Comparison of ENCODE assay signal across 18 cellular contexts in the genomic region with DNA sequence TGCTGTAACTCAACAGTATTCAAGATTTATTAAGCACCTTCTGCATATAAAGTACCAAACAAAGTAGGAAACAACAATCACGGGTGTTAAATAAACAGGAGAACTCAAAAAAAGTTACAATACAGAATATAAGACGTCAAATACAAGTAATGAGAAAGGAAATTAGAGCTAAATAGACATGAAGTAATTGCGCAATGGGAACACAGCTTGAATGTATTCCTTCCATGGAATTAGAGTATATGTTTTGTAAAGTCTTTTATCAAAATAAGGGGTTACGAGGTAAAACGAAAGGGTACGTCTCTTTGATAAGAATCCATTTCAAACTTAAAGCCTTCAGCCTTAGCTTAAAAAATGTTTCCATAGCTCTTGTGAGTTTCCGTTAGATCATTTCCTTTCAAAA.
DNase-seq lines count a peak whose midpoint lies in the region; ATAC-seq and TF ChIP-seq lines count a peak whose summit lies in the region.
"Had no signal": no experiment of that assay in that cellular context is flagged by ENCODE, and none has a peak within 500 bp of the region (broad histone marks: within the 10 kb centered on the region; RNA-seq: fewer than 3 reads in every experiment).

No MANE protein-coding gene starts in this region.

- H3K9me3 ChIP-seq in GM23248 (ENCODE audit: low read depth) = no peaks in the 10 kb centered on the region
- H3K9me3 ChIP-seq in IMR-90 (ENCODE audit: control insufficient read depth, insufficient read depth, low read length) = no peaks in the 10 kb centered on the region
- H3K9me3 ChIP-seq in adipocyte (ENCODE audit: control insufficient read depth, low read length) = no peaks in the 10 kb centered on the region
- H3K9me3 ChIP-seq in ascending aorta = no peaks in the 10 kb centered on the region
- no peaks in the 10 kb centered on the region for H3K9me3 ChIP-seq in hepatocyte (ENCODE audit: low read depth)
- H3K9me3 ChIP-seq: BLaER1, Caco-2 had no signal

- H3K27ac ChIP-seq in GM23248 = no peak overlapping the region
- no peak overlapping the region for H3K27ac ChIP-seq in IMR-90 (ENCODE audit: insufficient read depth, low read length)
- H3K27ac ChIP-seq in ascending aorta = no peak overlapping the region
- no peak overlapping the region for H3K27ac ChIP-seq in hepatocyte
- H3K27ac ChIP-seq: BLaER1, C4-2B had no signal

- WGBS in GM23248 (ENCODE audit: low coverage in 1 of 2, low lambda C conversion rate in 2 of 2, missing lambda C conversion rate in 2 of 2), 2 experiments = 90 to 92% methylated on average over 7 of the region's 7 CpGs
- WGBS in IMR-90 (ENCODE audit: extremely low coverage in 2 of 2, insufficient read length in 1 of 2), 2 experiments = no CpG with 5 or more reads among the region's 7 CpGs
- 88% methylated on average over 7 of the region's 7 CpGs for WGBS in hepatocyte (ENCODE audit: low lambda C conversion rate, missing lambda C conversion rate)

- intact Hi-C loops in IMR-90 (cut with micrococcal nuclease) (no loop called here), ascending aorta (cut with DNase I) (no loop called here)

- CTCF ChIA-PET in IMR-90 (lab: Yijun Ruan, JAX) = interaction anchor here (1.1 kb wide), 1 partner anchor 24 kb away, joined by 3 read pairs; no protein-coding TSS in a partner anchor

- H2BK120ac ChIP-seq in IMR-90 (ENCODE audit: low read depth, low read length) = no peak overlapping the region

- no peak overlapping the region for H2AK9ac ChIP-seq in IMR-90 (replicated peaks; ENCODE audit: low read depth, low read length, poor library complexity)

- H3K4me1 ChIP-seq in GM23248 (ENCODE audit: insufficient read depth) (no peaks in the 10 kb centered on the region), IMR-90 (ENCODE audit: control insufficient read depth, insufficient read depth, low read length) (no peaks in the 10 kb centered on the region), adipocyte (ENCODE audit: control insufficient read depth, insufficient read depth, low read length) (no peaks in the 10 kb centered on the region), ascending aorta (no peaks in the 10 kb centered on the region), hepatocyte (ENCODE audit: insufficient read depth) (no peaks in the 10 kb centered on the region)
- H3K4me1 ChIP-seq: BLaER1, Caco-2 had no signal

- H4K91ac ChIP-seq in IMR-90 (ENCODE audit: insufficient read depth, low read depth, low read length) = no peak overlapping the region

- no peak overlapping the region for H3K4ac ChIP-seq in IMR-90 (ENCODE audit: low read depth, low read length)

- H3K79me1 ChIP-seq in IMR-90 (ENCODE audit: low read depth in 1 of 2, low read length in 2 of 2) = no peaks in the 10 kb centered on the region

- H2AK5ac ChIP-seq in IMR-90 (ENCODE audit: low read depth, low read length) = no peak overlapping the region

- H3K56ac ChIP-seq in IMR-90 (ENCODE audit: extremely low read depth, insufficient read depth, low read length) = no peak overlapping the region

- H4K20me1 ChIP-seq in GM23248 (ENCODE audit: insufficient read depth) = no peaks in the 10 kb centered on the region
- H4K20me1 ChIP-seq in IMR-90 (ENCODE audit: insufficient read depth, low read length) = no peaks in the 10 kb centered on the region
- H4K20me1 ChIP-seq in hepatocyte (ENCODE audit: insufficient read depth, poor library complexity, severe bottlenecking) = no peaks in the 10 kb centered on the region
- H4K20me1 ChIP-seq: BLaER1 had no signal

- no peaks in the 10 kb centered on the region for H3K9me2 ChIP-seq in GM23248 (ENCODE audit: insufficient read depth)
- no peaks in the 10 kb centered on the region for H3K9me2 ChIP-seq in hepatocyte (replicated peaks; ENCODE audit: insufficient read depth)

- no peak overlapping the region for H4K8ac ChIP-seq in IMR-90 (ENCODE audit: low read depth in 2 of 2, low read length in 2 of 2)

- no peak for TF ChIP-seq POLR2A in IMR-90 (IDR thresholded peaks at IDR 0.05; ENCODE audit: low read depth, low read length)

- no peak overlapping the region for H3K14ac ChIP-seq in IMR-90 (replicated peaks; ENCODE audit: low read depth, low read length)

- no peak overlapping the region for H3K4me3 ChIP-seq in GM23248
- no peak overlapping the region for H3K4me3 ChIP-seq in IMR-90 (ENCODE audit: insufficient read depth, low read depth, low read length)
- no peak overlapping the region for H3K4me3 ChIP-seq in adipocyte (ENCODE audit: low read length)
- H3K4me3 ChIP-seq in ascending aorta = no peak overlapping the region
- no peak overlapping the region for H3K4me3 ChIP-seq in hepatocyte
- H3K4me3 ChIP-seq: BLaER1, GM12878 had no signal

- no peaks in the 10 kb centered on the region for H3F3A ChIP-seq in GM23248 (ENCODE audit: insufficient read depth)

- POLR2A ChIA-PET in IMR-90 (lab: Charles Lee; ENCODE audit: unreplicated experiment) = no interaction called here

- H3K23ac ChIP-seq in IMR-90 (ENCODE audit: low read depth, low read length) = no peak overlapping the region

- no peak overlapping the region for H3K18ac ChIP-seq in IMR-90 (ENCODE audit: low read depth, low read length)

- H3K9ac ChIP-seq in GM23248 (no peak overlapping the region), IMR-90 (ENCODE audit: low read depth, low read length) (no peak overlapping the region), adipocyte (ENCODE audit: low read length) (no peak overlapping the region)
- H3K9ac ChIP-seq: BLaER1 had no signal

- H3K4me2 ChIP-seq in GM23248 (ENCODE audit: unreplicated experiment) (no peak overlapping the region), IMR-90 (ENCODE audit: low read depth, low read length) (no peak overlapping the region), hepatocyte (no peak overlapping the region)
- H3K4me2 ChIP-seq: BLaER1 had no signal

- H2BK15ac ChIP-seq in IMR-90 (ENCODE audit: low read depth, low read length) = no peak overlapping the region

- no peak overlapping the region for H2BK20ac ChIP-seq in IMR-90 (ENCODE audit: low read depth, low read length)

- H3K36me3 ChIP-seq in GM23248 (ENCODE audit: low read depth) = no peaks in the 10 kb centered on the region
- H3K36me3 ChIP-seq in IMR-90 (ENCODE audit: control insufficient read depth, insufficient read depth, low read length) = no peaks in the 10 kb centered on the region
- no peaks in the 10 kb centered on the region for H3K36me3 ChIP-seq in adipocyte (ENCODE audit: control insufficient read depth, insufficient read depth, low read length, severe bottlenecking)
- no peaks in the 10 kb centered on the region for H3K36me3 ChIP-seq in ascending aorta
- no peaks in the 10 kb centered on the region for H3K36me3 ChIP-seq in hepatocyte (replicated peaks; ENCODE audit: insufficient read depth, low read depth)
- H3K36me3 ChIP-seq: BLaER1 had no signal

- BruUV-seq in IMR-90 (replicated peaks; lab: Mats Ljungman, UMichigan) = no TSS peak

- H2AFZ ChIP-seq in GM23248 (no peak overlapping the region), IMR-90 (replicated peaks; ENCODE audit: low read length, poor library complexity) (no peak overlapping the region), hepatocyte (no peak overlapping the region)

- DNase-seq in GM23248 (peak; percentile 1), IMR-90 (no peak), adipocyte (ENCODE audit: low read depth) (peak; percentile 8), islet precursor cell (no peak), ascending aorta (ENCODE audit: low spot score in 2 of 2) (no peak), hepatocyte (ENCODE audit: low spot score) (no peak)
- DNase-seq: Caco-2; CD4-positive, CD25-positive, alpha-beta regulatory T cell; CD8-positive, alpha-beta T cell; DMS79; EL; GDM1; GOT3; H7; HCEC 1CT had no signal

- TF ChIP-seq CTCF in IMR-90 (conservative IDR thresholded peaks at IDR 0.05; ENCODE audit: low read depth, low read length) (no peak), ascending aorta (IDR thresholded peaks at IDR 0.05) (no peak), hepatocyte (IDR thresholded peaks at IDR 0.05; ENCODE audit: poor library complexity) (no peak)

- H3K9me1 ChIP-seq in IMR-90 (ENCODE audit: insufficient read depth, low read length) = no peaks in the 10 kb centered on the region

- H3K27me3 ChIP-seq in GM23248 (replicated peaks; ENCODE audit: insufficient read depth) (no peaks in the 10 kb centered on the region), IMR-90 (ENCODE audit: control insufficient read depth, insufficient read depth, low read length) (no peaks in the 10 kb centered on the region), adipocyte (replicated peaks; ENCODE audit: control insufficient read depth, insufficient read depth, low read length) (no peaks in the 10 kb centered on the region), ascending aorta (no peaks in the 10 kb centered on the region), hepatocyte (no peaks in the 10 kb centered on the region)
- H3K27me3 ChIP-seq: BLaER1 had no signal

- TF ChIP-seq RAD21 in IMR-90 (IDR thresholded peaks at IDR 0.05; ENCODE audit: low read length) = no peak

- no peak overlapping the region for H2BK5ac ChIP-seq in IMR-90 (ENCODE audit: low read depth, low read length, poor library complexity, severe bottlenecking)

- no peak for ATAC-seq in IMR-90 (ENCODE audit: low read depth)
- ATAC-seq: CD8-positive, alpha-beta T cell; GM12878 had no signal

- in situ Hi-C loops in GM23248 (cut with MboI) = no loop called here
- in situ Hi-C loops in IMR-90 (cut with MboI; ENCODE audit: low sequenced_read_pairs) = no loop called here

- H4K5ac ChIP-seq in IMR-90 (ENCODE audit: low read depth, low read length) = no peak overlapping the region

- H3K79me2 ChIP-seq in GM23248 (ENCODE audit: insufficient read depth) (no peaks in the 10 kb centered on the region), hepatocyte (no peaks in the 10 kb centered on the region)

- dilution Hi-C loops in IMR-90 (cut with HindIII; ENCODE audit: low sequenced_read_pairs, unreplicated experiment) = no loop called here

TF ChIP-seq in IMR-90, 13 proteins besides CTCF, POLR2A, EP300 and RAD21:
- TF ChIP-seq CEBPB (IDR thresholded peaks at IDR 0.05; ENCODE audit: low read depth, low read length) (peak; percentile 91), MAFK (IDR thresholded peaks at IDR 0.05; ENCODE audit: low read depth, low read length) (no peak)

Comparison
In these comparisons a context has a peak if more than half of its experiments do, and no peak if none do; other contexts are left out.
1. DNase-seq: peak in GM23248 (single experiment) and adipocyte (single experiment); none in IMR-90 (single experiment), islet precursor cell (single experiment), ascending aorta (0 of 2) and hepatocyte (single experiment).